ENCODE assay signal across 16 cellular contexts in genomic region chr3:30258426-30259392, GRCh38.
DNase-seq lines count a peak whose midpoint lies in the region; ATAC-seq, FAIRE-seq and TF ChIP-seq lines count a peak whose summit lies in the region.
"Had no signal": no experiment of that assay in that cellular context is flagged by ENCODE, and none has a peak within 500 bp of the region (broad histone marks: within the 10 kb centered on the region; RNA-seq: fewer than 3 reads in every experiment).

No MANE protein-coding gene starts in this region.

- peak; percentile 99 for FAIRE-seq in A549 (lab: Jason Lieb, UNC)

- H3K9me3 ChIP-seq in A549: peaks cover 12% of the 10 kb centered on the region
- H3K9me3 ChIP-seq in iPS-20b (ENCODE audit: insufficient read depth, low read depth, low read length): no peaks in the 10 kb centered on the region
- H3K9me3 ChIP-seq: heart right ventricle, ovary, transverse colon had no signal

- H3K27ac ChIP-seq in A549 (peak overlapping the region; percentile 79 to 84), iPS-20b (ENCODE audit: low read length) (no peak overlapping the region)
- H3K27ac ChIP-seq: epithelial cell of prostate, heart right ventricle, ovary, transverse colon had no signal

- H3K4me1 ChIP-seq in A549 (peaks cover 35% of the 10 kb centered on the region), iPS-20b (ENCODE audit: insufficient read depth, low read length) (peaks cover 20% of the 10 kb centered on the region)

- H3K27me3 ChIP-seq in iPS-20b (ENCODE audit: insufficient read depth, low read length): no peaks in the 10 kb centered on the region
- H3K27me3 ChIP-seq: heart right ventricle, ovary, transverse colon had no signal

- WGBS in A549 (ENCODE audit: missing lambda C conversion rate): 19% methylated on average over 4 of the region's 4 CpGs

- TF ChIP-seq EP300 in A549 (IDR thresholded peaks at IDR 0.05): peak; percentile 93 to 94

- H3K4me3 ChIP-seq in A549 (no peak overlapping the region), iPS-20b (ENCODE audit: low read length) (peak overlapping the region; percentile 44; the same call in 1 of the 2 replicates)
- H3K4me3 ChIP-seq: heart right ventricle, ovary, transverse colon had no signal

- ATAC-seq in A549 (peak; percentile 98 to 99), GM19395 (IDR thresholded peaks at IDR 0.05; ENCODE audit: unreplicated experiment) (no peak), GM21619 (IDR thresholded peaks at IDR 0.05; ENCODE audit: unreplicated experiment) (no peak)

- peak overlapping the region; percentile 64 for H3K4me2 ChIP-seq in A549

- TF ChIP-seq CTCF in A549 (IDR thresholded peaks at IDR 0.05): no peak

- DNase-seq in A549 (ENCODE audit: low read depth in 1 of 2, low spot score in 1 of 2) (peak; percentile 59 to 98), NCI-H1105 (lab: John Stamatoyannopoulos, UW) (peak; percentile 48), NCI-H69 (lab: John Stamatoyannopoulos, UW) (peak; percentile 97), NOMO-1 treated with DMSO at 0.1 percent for 48 hours (lab: John Stamatoyannopoulos, UW; ENCODE audit: unreplicated experiment) (no peak)
- DNase-seq in activated effector memory CD4-positive, alpha-beta T cell treated with Interleukin-2 at 50 U/mL for 16 hours: no peak
- DNase-seq: activated CD4-positive, alpha-beta T cell treated with anti-CD3 and anti-CD28 coated beads, Interleukin-2, amount 50 U/mL, for 4 hours; activated gamma-delta T cell treated with Interleukin-2 at 50 U/mL for 16 hours; heart right ventricle; mammary epithelial cell; ovary; T-helper 2 cell; transverse colon had no signal

- CTCF ChIA-PET in A549 (lab: Yijun Ruan, JAX): interaction anchor here (1.1 to 1.7 kb wide), 3 partner anchors 11 to 124 kb away, joined by 3 to 4 read pairs (median 4); no protein-coding TSS in a partner anchor

- H3K36me3 ChIP-seq in iPS-20b (ENCODE audit: insufficient read depth, low read depth, low read length): no peaks in the 10 kb centered on the region
- H3K36me3 ChIP-seq: heart right ventricle, ovary, transverse colon had no signal

- no peak for TF ChIP-seq POLR2A in A549 (IDR thresholded peaks at IDR 0.05; ENCODE audit: low read length)

- peak; percentile 61 to 78 for TF ChIP-seq RAD21 in A549 (conservative IDR thresholded peaks at IDR 0.05 in 1 of 2, IDR thresholded peaks at IDR 0.05 in 1 of 2)

- H3K9ac ChIP-seq in iPS-20b (ENCODE audit: low read depth, low read length): no peak overlapping the region

- POLR2A ChIA-PET in A549 (lab: Yijun Ruan, JAX): interaction anchor here (0.5 to 0.8 kb wide), 3 partner anchors 24 to 237 kb away, joined by 3 to 4 read pairs (median 3); no protein-coding TSS in a partner anchor

TF ChIP-seq in A549, 52 proteins besides CTCF, POLR2A, EP300 and RAD21:
- peak; percentile 85 for TF ChIP-seq JUNB (IDR thresholded peaks at IDR 0.05)
- TF ChIP-seq FOSB (CRISPR knock-in tag; IDR thresholded peaks at IDR 0.05): 0 out of 2 replicates have a peak, but pooled peaks have one; percentile 59
- TF ChIP-seq RFX5 (IDR thresholded peaks at IDR 0.05): no peak
- no peak for TF ChIP-seq ESRRA (IDR thresholded peaks at IDR 0.05; ENCODE audit: borderline replicate concordance, low read length)
- TF ChIP-seq ZC3H11A (IDR thresholded peaks at IDR 0.05): no peak
- TF ChIP-seq FOSL2 (IDR thresholded peaks at IDR 0.05): peak; percentile 47; the same call in 1 of the 2 replicates
- TF ChIP-seq FOSL2 (CRISPR knock-in tag; IDR thresholded peaks at IDR 0.05): peak; percentile 83
- peak; percentile 78 for TF ChIP-seq ZNF302 (CRISPR knock-in tag; IDR thresholded peaks at IDR 0.05)
- TF ChIP-seq HDAC2 (IDR thresholded peaks at IDR 0.05): 0 out of 2 replicates have a peak, but pooled peaks have one; percentile 21
- TF ChIP-seq TP53 (CRISPR knock-in tag; IDR thresholded peaks at IDR 0.05): no peak
- 0 out of 2 replicates have a peak, but pooled peaks have one; percentile 48 for TF ChIP-seq HOXB5 (CRISPR knock-in tag; IDR thresholded peaks at IDR 0.05)
- TF ChIP-seq JUN (IDR thresholded peaks at IDR 0.05): peak; percentile 93 to 94
- TF ChIP-seq EHMT2 (IDR thresholded peaks at IDR 0.05; ENCODE audit: low read depth): peak; percentile 86
- TF ChIP-seq SREBF2 (IDR thresholded peaks at IDR 0.05): no peak
- peak; percentile 54; the same call in 1 of the 2 replicates for TF ChIP-seq FOXS1 (CRISPR knock-in tag; IDR thresholded peaks at IDR 0.05)
- TF ChIP-seq, protein P1, sequence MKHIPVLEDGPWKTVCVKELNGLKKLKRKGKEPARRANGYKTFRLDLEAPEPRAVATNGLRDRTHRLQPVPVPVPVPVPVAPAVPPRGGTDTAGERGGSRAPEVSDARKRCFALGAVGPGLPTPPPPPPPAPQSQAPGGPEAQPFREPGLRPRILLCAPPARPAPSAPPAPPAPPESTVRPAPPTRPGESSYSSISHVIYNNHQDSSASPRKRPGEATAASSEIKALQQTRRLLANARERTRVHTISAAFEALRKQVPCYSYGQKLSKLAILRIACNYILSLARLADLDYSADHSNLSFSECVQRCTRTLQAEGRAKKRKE (CRISPR knock-in tag; IDR thresholded peaks at IDR 0.05; ENCODE audit: low read depth): peak; percentile 97
- peak; percentile 29 for TF ChIP-seq MAFK (IDR thresholded peaks at IDR 0.05; ENCODE audit: partially characterized antibody)
- TF ChIP-seq HES2 (IDR thresholded peaks at IDR 0.05): peak; percentile 58; the same call in 1 of the 2 replicates
- no peak for TF ChIP-seq ZSCAN20 (CRISPR knock-in tag; IDR thresholded peaks at IDR 0.05)
- TF ChIP-seq CBX8 (IDR thresholded peaks at IDR 0.05): no peak
- peak; percentile 99 for TF ChIP-seq GATA3 (IDR thresholded peaks at IDR 0.05; ENCODE audit: borderline replicate concordance)
- no peak for TF ChIP-seq RARB (CRISPR knock-in tag; IDR thresholded peaks at IDR 0.05)
- TF ChIP-seq BCL3 (IDR thresholded peaks at IDR 0.05): peak; percentile 97
- peak; percentile 50; the same call in 1 of the 2 replicates for TF ChIP-seq EHF (CRISPR knock-in tag; IDR thresholded peaks at IDR 0.05)
- TF ChIP-seq PBX3 (IDR thresholded peaks at IDR 0.05): peak; percentile 86
- TF ChIP-seq HEYL (CRISPR knock-in tag; IDR thresholded peaks at IDR 0.05): no peak
- TF ChIP-seq HOXB13 (CRISPR knock-in tag; IDR thresholded peaks at IDR 0.05; ENCODE audit: low read depth): peak; percentile 75
- no peak for TF ChIP-seq KDM1A (IDR thresholded peaks at IDR 0.05; ENCODE audit: low read depth)
- TF ChIP-seq SMC3 (IDR thresholded peaks at IDR 0.05): peak; percentile 75
- no peak for TF ChIP-seq POLR2AphosphoS2 (conservative IDR thresholded peaks at IDR 0.05; ENCODE audit: low read length)
- no peak for TF ChIP-seq RCOR1 (IDR thresholded peaks at IDR 0.05; ENCODE audit: low read depth, low read length)
- no peak for TF ChIP-seq MYC (IDR thresholded peaks at IDR 0.05; ENCODE audit: borderline replicate concordance, low read length)
- peak; percentile 55 to 81 for TF ChIP-seq CEBPB (IDR thresholded peaks at IDR 0.05)
- TF ChIP-seq CHD4 (IDR thresholded peaks at IDR 0.05; ENCODE audit: borderline replicate concordance): peak; percentile 70; the same call in 1 of the 2 replicates
- TF ChIP-seq ZFP36 (IDR thresholded peaks at IDR 0.05; ENCODE audit: borderline replicate concordance, partially characterized antibody): peak; percentile 62
- TF ChIP-seq, protein P2, sequence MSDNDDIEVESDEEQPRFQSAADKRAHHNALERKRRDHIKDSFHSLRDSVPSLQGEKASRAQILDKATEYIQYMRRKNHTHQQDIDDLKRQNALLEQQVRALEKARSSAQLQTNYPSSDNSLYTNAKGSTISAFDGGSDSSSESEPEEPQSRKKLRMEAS (IDR thresholded peaks at IDR 0.05): peak; percentile 81

Comparison
In these comparisons a context has a peak if more than half of its experiments do, and no peak if none do; other contexts are left out.
1. ATAC-seq: peak in A549 (2 of 2); none in GM19395 (single experiment) and GM21619 (single experiment).
2. DNase-seq: peak in A549 (2 of 2), NCI-H1105 (single experiment) and NCI-H69 (single experiment); none in activated effector memory CD4-positive, alpha-beta T cell treated with Interleukin-2 at 50 U/mL for 16 hours (single experiment) and NOMO-1 treated with DMSO at 0.1 percent for 48 hours (single experiment).